Comparison of ENCODE assay signal across 1 cellular context in genomic region chr16:2162676-2163118, GRCh38.
TF ChIP-seq lines count a peak whose summit lies in the region.

No MANE protein-coding gene starts in this region.

TF ChIP-seq in HepG2, 621 proteins besides CTCF, POLR2A, EP300 and RAD21 (continued from another document and continues in another):
- TF ChIP-seq ZNF17 (CRISPR knock-in tag; IDR thresholded peaks at IDR 0.05): no peak
- TF ChIP-seq YEATS2 (CRISPR knock-in tag; IDR thresholded peaks at IDR 0.05; ENCODE audit: borderline replicate concordance): 0 out of 2 replicates have a peak, but pooled peaks have one; percentile 4
- TF ChIP-seq ZEB1 (IDR thresholded peaks at IDR 0.05; ENCODE audit: insufficient replicate concordance, low read depth): no peak
- no peak for TF ChIP-seq DZIP1 (CRISPR knock-in tag; IDR thresholded peaks at IDR 0.05)
- no peak for TF ChIP-seq POLR2AphosphoS5 (IDR thresholded peaks at IDR 0.05; ENCODE audit: low read depth, low read length)
- no peak for TF ChIP-seq TFDP2 (CRISPR knock-in tag; IDR thresholded peaks at IDR 0.05)
- TF ChIP-seq REST (IDR thresholded peaks at IDR 0.05; ENCODE audit: borderline replicate concordance in 1 of 2, low read depth in 1 of 2, low read length in 2 of 2): no peak
- TF ChIP-seq IRF1 (CRISPR knock-in tag; IDR thresholded peaks at IDR 0.05; ENCODE audit: low read depth): no peak
- TF ChIP-seq ZNF550 (CRISPR knock-in tag; IDR thresholded peaks at IDR 0.05; ENCODE audit: borderline replicate concordance): 0 out of 2 replicates have a peak, but pooled peaks have one; percentile 45
- TF ChIP-seq PCBP1 (IDR thresholded peaks at IDR 0.05; ENCODE audit: borderline replicate concordance, low read depth, low read length): 0 out of 2 replicates have a peak, but pooled peaks have one; percentile 51
- TF ChIP-seq GLI4 (CRISPR knock-in tag; IDR thresholded peaks at IDR 0.05; ENCODE audit: borderline replicate concordance): no peak
- no peak for TF ChIP-seq POGZ (CRISPR knock-in tag; IDR thresholded peaks at IDR 0.05)
- TF ChIP-seq ZNF124 (CRISPR knock-in tag; IDR thresholded peaks at IDR 0.05): no peak
- no peak for TF ChIP-seq MAZ (IDR thresholded peaks at IDR 0.05; ENCODE audit: borderline replicate concordance, low read depth, low read length)
- 0 out of 2 replicates have a peak, but pooled peaks have one; percentile 20 for TF ChIP-seq MAZ (CRISPR knock-in tag; IDR thresholded peaks at IDR 0.05; ENCODE audit: low read depth)
- no peak for TF ChIP-seq HOXA7 (CRISPR knock-in tag; IDR thresholded peaks at IDR 0.05)
- TF ChIP-seq MED8 (CRISPR knock-in tag; IDR thresholded peaks at IDR 0.05; ENCODE audit: insufficient replicate concordance): no peak
- no peak for TF ChIP-seq ERF (CRISPR knock-in tag; IDR thresholded peaks at IDR 0.05)
- no peak for TF ChIP-seq ASH2L (IDR thresholded peaks at IDR 0.05; ENCODE audit: insufficient read length, low read depth, low read length)
- TF ChIP-seq NAIF1 (CRISPR knock-in tag; IDR thresholded peaks at IDR 0.05; ENCODE audit: borderline replicate concordance): no peak
- TF ChIP-seq FOXJ3 (CRISPR knock-in tag; IDR thresholded peaks at IDR 0.05; ENCODE audit: borderline replicate concordance): 0 out of 2 replicates have a peak, but pooled peaks have one; percentile 30
- no peak for TF ChIP-seq ADNP (CRISPR knock-in tag; IDR thresholded peaks at IDR 0.05)
- no peak for TF ChIP-seq TBL1XR1 (IDR thresholded peaks at IDR 0.05; ENCODE audit: borderline replicate concordance, low read length, partially characterized antibody)
- TF ChIP-seq ZNF101 (CRISPR knock-in tag; IDR thresholded peaks at IDR 0.05; ENCODE audit: borderline replicate concordance, low read depth): no peak
- TF ChIP-seq HDAC2 (CRISPR knock-in tag; IDR thresholded peaks at IDR 0.05): no peak
- no peak for TF ChIP-seq ZNF816 (CRISPR knock-in tag; IDR thresholded peaks at IDR 0.05; ENCODE audit: borderline replicate concordance)
- peak; percentile 23; the same call in 1 of the 2 replicates for TF ChIP-seq DR1 (CRISPR knock-in tag; IDR thresholded peaks at IDR 0.05)
- TF ChIP-seq KIAA2018 (CRISPR knock-in tag; IDR thresholded peaks at IDR 0.05; ENCODE audit: borderline replicate concordance): no peak
- TF ChIP-seq HHEX (CRISPR knock-in tag; IDR thresholded peaks at IDR 0.05): no peak
- no peak for TF ChIP-seq DPF2 (CRISPR knock-in tag; IDR thresholded peaks at IDR 0.05; ENCODE audit: borderline replicate concordance, low read depth)
- TF ChIP-seq MAFK (conservative IDR thresholded peaks at IDR 0.05 in 1 of 2, IDR thresholded peaks at IDR 0.05 in 1 of 2; ENCODE audit: low read length in 2 of 2): no peak
- peak; percentile 75 for TF ChIP-seq MYC (CRISPR knock-in tag; IDR thresholded peaks at IDR 0.05; ENCODE audit: borderline replicate concordance)
- TF ChIP-seq MNT (IDR thresholded peaks at IDR 0.05): no peak
- no peak for TF ChIP-seq KAT7 (CRISPR knock-in tag; IDR thresholded peaks at IDR 0.05; ENCODE audit: borderline replicate concordance)
- no peak for TF ChIP-seq SMARCE1 (IDR thresholded peaks at IDR 0.05; ENCODE audit: borderline replicate concordance)
- no peak for TF ChIP-seq ATF2 (CRISPR knock-in tag; IDR thresholded peaks at IDR 0.05)
- TF ChIP-seq PBX2 (CRISPR knock-in tag; IDR thresholded peaks at IDR 0.05): no peak
- no peak for TF ChIP-seq KLF11 (CRISPR knock-in tag; IDR thresholded peaks at IDR 0.05)
- no peak for TF ChIP-seq ZSCAN29 (CRISPR knock-in tag; conservative IDR thresholded peaks at IDR 0.05)
- TF ChIP-seq ZNF83 (CRISPR knock-in tag; IDR thresholded peaks at IDR 0.05; ENCODE audit: borderline replicate concordance): no peak
- no peak for TF ChIP-seq KDM6A (CRISPR knock-in tag; IDR thresholded peaks at IDR 0.05; ENCODE audit: low read depth)
